In genomic region chr6:134249759-134250602, GRCh38 we compare ENCODE assay signal across 2 cellular contexts.
TF ChIP-seq lines count a peak whose summit lies in the region.

No MANE protein-coding gene starts in this region.

TF ChIP-seq in A549, 52 proteins besides CTCF, POLR2A, EP300 and RAD21 (continued from another document):
- TF ChIP-seq RCOR1 (IDR thresholded peaks at IDR 0.05; ENCODE audit: low read depth, low read length) (no peak), JUNB (IDR thresholded peaks at IDR 0.05) (no peak), HOXB13 (CRISPR knock-in tag; IDR thresholded peaks at IDR 0.05; ENCODE audit: low read depth) (no peak), CHD2 (IDR thresholded peaks at IDR 0.05; ENCODE audit: low read length, partially characterized antibody) (no peak), MAZ (IDR thresholded peaks at IDR 0.05; ENCODE audit: borderline replicate concordance, low read depth, low read length) (no peak), MYC (IDR thresholded peaks at IDR 0.05; ENCODE audit: borderline replicate concordance, low read length) (no peak), HOXB5 (CRISPR knock-in tag; IDR thresholded peaks at IDR 0.05) (no peak)
- TF ChIP-seq, protein P1, sequence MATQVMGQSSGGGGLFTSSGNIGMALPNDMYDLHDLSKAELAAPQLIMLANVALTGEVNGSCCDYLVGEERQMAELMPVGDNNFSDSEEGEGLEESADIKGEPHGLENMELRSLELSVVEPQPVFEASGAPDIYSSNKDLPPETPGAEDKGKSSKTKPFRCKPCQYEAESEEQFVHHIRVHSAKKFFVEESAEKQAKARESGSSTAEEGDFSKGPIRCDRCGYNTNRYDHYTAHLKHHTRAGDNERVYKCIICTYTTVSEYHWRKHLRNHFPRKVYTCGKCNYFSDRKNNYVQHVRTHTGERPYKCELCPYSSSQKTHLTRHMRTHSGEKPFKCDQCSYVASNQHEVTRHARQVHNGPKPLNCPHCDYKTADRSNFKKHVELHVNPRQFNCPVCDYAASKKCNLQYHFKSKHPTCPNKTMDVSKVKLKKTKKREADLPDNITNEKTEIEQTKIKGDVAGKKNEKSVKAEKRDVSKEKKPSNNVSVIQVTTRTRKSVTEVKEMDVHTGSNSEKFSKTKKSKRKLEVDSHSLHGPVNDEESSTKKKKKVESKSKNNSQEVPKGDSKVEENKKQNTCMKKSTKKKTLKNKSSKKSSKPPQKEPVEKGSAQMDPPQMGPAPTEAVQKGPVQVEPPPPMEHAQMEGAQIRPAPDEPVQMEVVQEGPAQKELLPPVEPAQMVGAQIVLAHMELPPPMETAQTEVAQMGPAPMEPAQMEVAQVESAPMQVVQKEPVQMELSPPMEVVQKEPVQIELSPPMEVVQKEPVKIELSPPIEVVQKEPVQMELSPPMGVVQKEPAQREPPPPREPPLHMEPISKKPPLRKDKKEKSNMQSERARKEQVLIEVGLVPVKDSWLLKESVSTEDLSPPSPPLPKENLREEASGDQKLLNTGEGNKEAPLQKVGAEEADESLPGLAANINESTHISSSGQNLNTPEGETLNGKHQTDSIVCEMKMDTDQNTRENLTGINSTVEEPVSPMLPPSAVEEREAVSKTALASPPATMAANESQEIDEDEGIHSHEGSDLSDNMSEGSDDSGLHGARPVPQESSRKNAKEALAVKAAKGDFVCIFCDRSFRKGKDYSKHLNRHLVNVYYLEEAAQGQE (IDR thresholded peaks at IDR 0.05), result no peak

TF ChIP-seq in K562, 482 proteins besides CTCF, POLR2A, EP300 and RAD21 (continued from another document and continues in another):
- no peak for TF ChIP-seq MYC (IDR thresholded peaks at IDR 0.05; ENCODE audit: low read depth, low read length)
- no peak for TF ChIP-seq MYC (CRISPR knock-in tag; IDR thresholded peaks at IDR 0.05; ENCODE audit: borderline replicate concordance, low read depth)
- no peak for TF ChIP-seq ELK1 (CRISPR knock-in tag; IDR thresholded peaks at IDR 0.05)
- TF ChIP-seq FOSL1 (tag; conservative IDR thresholded peaks at IDR 0.05), result peak; percentile 43; the same call in 1 of the 2 replicates
- TF ChIP-seq ARID1B (IDR thresholded peaks at IDR 0.05), result peak; percentile 37; the same call in 1 of the 2 replicates
- 0 out of 2 replicates have a peak, but pooled peaks have one; percentile 39 for TF ChIP-seq ZNF384 (IDR thresholded peaks at IDR 0.05; ENCODE audit: low read depth, low read length)
- TF ChIP-seq KDM1A (IDR thresholded peaks at IDR 0.05), result peak; percentile 43 to 64; a peak in 3 of 4 replicates
- TF ChIP-seq, protein P2, sequence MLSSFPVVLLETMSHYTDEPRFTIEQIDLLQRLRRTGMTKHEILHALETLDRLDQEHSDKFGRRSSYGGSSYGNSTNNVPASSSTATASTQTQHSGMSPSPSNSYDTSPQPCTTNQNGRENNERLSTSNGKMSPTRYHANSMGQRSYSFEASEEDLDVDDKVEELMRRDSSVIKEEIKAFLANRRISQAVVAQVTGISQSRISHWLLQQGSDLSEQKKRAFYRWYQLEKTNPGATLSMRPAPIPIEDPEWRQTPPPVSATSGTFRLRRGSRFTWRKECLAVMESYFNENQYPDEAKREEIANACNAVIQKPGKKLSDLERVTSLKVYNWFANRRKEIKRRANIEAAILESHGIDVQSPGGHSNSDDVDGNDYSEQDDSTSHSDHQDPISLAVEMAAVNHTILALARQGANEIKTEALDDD (IDR thresholded peaks at IDR 0.05), result no peak
- peak; percentile 56; the same call in 1 of the 2 replicates for TF ChIP-seq CREM (IDR thresholded peaks at IDR 0.05; ENCODE audit: low read depth)
- no peak for TF ChIP-seq ATF1 (CRISPR knock-in tag; IDR thresholded peaks at IDR 0.05)
- TF ChIP-seq ATF1 (tag; IDR thresholded peaks at IDR 0.05), result 0 out of 2 replicates have a peak, but pooled peaks have one; percentile 31
- TF ChIP-seq PKNOX1 (IDR thresholded peaks at IDR 0.05), result peak; percentile 31; the same call in 1 of the 2 replicates
- TF ChIP-seq MAFG (tag; conservative IDR thresholded peaks at IDR 0.05), result peak; percentile 47
- TF ChIP-seq, protein P3, sequence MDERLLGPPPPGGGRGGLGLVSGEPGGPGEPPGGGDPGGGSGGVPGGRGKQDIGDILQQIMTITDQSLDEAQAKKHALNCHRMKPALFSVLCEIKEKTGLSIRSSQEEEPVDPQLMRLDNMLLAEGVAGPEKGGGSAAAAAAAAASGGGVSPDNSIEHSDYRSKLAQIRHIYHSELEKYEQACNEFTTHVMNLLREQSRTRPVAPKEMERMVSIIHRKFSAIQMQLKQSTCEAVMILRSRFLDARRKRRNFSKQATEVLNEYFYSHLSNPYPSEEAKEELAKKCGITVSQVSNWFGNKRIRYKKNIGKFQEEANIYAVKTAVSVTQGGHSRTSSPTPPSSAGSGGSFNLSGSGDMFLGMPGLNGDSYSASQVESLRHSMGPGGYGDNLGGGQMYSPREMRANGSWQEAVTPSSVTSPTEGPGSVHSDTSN (CRISPR knock-in tag; IDR thresholded peaks at IDR 0.05; ENCODE audit: low read depth), result no peak
- TF ChIP-seq, protein P3 (tag; conservative IDR thresholded peaks at IDR 0.05; ENCODE audit: low read depth), result peak; percentile 55
- TF ChIP-seq, protein P4, sequence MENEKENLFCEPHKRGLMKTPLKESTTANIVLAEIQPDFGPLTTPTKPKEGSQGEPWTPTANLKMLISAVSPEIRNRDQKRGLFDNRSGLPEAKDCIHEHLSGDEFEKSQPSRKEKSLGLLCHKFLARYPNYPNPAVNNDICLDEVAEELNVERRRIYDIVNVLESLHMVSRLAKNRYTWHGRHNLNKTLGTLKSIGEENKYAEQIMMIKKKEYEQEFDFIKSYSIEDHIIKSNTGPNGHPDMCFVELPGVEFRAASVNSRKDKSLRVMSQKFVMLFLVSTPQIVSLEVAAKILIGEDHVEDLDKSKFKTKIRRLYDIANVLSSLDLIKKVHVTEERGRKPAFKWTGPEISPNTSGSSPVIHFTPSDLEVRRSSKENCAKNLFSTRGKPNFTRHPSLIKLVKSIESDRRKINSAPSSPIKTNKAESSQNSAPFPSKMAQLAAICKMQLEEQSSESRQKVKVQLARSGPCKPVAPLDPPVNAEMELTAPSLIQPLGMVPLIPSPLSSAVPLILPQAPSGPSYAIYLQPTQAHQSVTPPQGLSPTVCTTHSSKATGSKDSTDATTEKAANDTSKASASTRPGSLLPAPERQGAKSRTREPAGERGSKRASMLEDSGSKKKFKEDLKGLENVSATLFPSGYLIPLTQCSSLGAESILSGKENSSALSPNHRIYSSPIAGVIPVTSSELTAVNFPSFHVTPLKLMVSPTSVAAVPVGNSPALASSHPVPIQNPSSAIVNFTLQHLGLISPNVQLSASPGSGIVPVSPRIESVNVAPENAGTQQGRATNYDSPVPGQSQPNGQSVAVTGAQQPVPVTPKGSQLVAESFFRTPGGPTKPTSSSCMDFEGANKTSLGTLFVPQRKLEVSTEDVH (IDR thresholded peaks at IDR 0.05; ENCODE audit: low read depth, partially characterized antibody), result no peak
- TF ChIP-seq JUND (IDR thresholded peaks at IDR 0.05; ENCODE audit: borderline replicate concordance, low read depth, low read length), result peak; percentile 63; the same call in 1 of the 2 replicates
- peak; percentile 78 for TF ChIP-seq JUND (tag; IDR thresholded peaks at IDR 0.05; ENCODE audit: borderline replicate concordance, low read depth, low read length)
- peak; percentile 48; the same call in 1 of the 2 replicates for TF ChIP-seq CREB1 (IDR thresholded peaks at IDR 0.05)
- peak; percentile 39; the same call in 1 of the 2 replicates for TF ChIP-seq CREB1 (CRISPR knock-in tag; IDR thresholded peaks at IDR 0.05)
- peak; percentile 30; the same call in 1 of the 2 replicates for TF ChIP-seq BACH1 (tag; IDR thresholded peaks at IDR 0.05)
- TF ChIP-seq ATF7 (IDR thresholded peaks at IDR 0.05), result peak; percentile 71
- peak; percentile 27; the same call in 1 of the 2 replicates for TF ChIP-seq SOX6 (IDR thresholded peaks at IDR 0.05)
- TF ChIP-seq TRIM24 (IDR thresholded peaks at IDR 0.05), result no peak
- TF ChIP-seq, protein P5, sequence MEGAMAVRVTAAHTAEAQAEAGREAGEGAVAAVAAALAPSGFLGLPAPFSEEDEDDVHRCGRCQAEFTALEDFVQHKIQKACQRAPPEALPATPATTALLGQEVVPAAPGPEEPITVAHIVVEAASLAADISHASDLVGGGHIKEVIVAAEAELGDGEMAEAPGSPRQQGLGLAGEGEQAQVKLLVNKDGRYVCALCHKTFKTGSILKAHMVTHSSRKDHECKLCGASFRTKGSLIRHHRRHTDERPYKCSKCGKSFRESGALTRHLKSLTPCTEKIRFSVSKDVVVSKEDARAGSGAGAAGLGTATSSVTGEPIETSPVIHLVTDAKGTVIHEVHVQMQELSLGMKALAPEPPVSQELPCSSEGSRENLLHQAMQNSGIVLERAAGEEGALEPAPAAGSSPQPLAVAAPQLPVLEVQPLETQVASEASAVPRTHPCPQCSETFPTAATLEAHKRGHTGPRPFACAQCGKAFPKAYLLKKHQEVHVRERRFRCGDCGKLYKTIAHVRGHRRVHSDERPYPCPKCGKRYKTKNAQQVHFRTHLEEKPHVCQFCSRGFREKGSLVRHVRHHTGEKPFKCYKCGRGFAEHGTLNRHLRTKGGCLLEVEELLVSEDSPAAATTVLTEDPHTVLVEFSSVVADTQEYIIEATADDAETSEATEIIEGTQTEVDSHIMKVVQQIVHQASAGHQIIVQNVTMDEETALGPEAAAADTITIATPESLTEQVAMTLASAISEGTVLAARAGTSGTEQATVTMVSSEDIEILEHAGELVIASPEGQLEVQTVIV (CRISPR knock-in tag; IDR thresholded peaks at IDR 0.05; ENCODE audit: borderline replicate concordance), result no peak
- peak; percentile 49 for TF ChIP-seq C11orf30 (IDR thresholded peaks at IDR 0.05; ENCODE audit: low read depth)
- TF ChIP-seq DPF2 (IDR thresholded peaks at IDR 0.05), result peak; percentile 60
- peak; percentile 87 for TF ChIP-seq ATF3 (IDR thresholded peaks at IDR 0.05)
- no peak for TF ChIP-seq ATF3 (CRISPR knock-in tag; conservative IDR thresholded peaks at IDR 0.05)
- no peak for TF ChIP-seq ZNF764 (CRISPR knock-in tag; IDR thresholded peaks at IDR 0.05; ENCODE audit: low read depth)
- TF ChIP-seq CBFA2T3 (IDR thresholded peaks at IDR 0.05), result peak; percentile 33
- TF ChIP-seq TBL1XR1 (IDR thresholded peaks at IDR 0.05; ENCODE audit: low read length in 2 of 2), result peak in 1 of 2 experiments; percentile 34; a peak in 1 of 4 replicates
- TF ChIP-seq MEIS2 (IDR thresholded peaks at IDR 0.05; ENCODE audit: partially characterized antibody), result peak; percentile 64
- TF ChIP-seq, protein P6, sequence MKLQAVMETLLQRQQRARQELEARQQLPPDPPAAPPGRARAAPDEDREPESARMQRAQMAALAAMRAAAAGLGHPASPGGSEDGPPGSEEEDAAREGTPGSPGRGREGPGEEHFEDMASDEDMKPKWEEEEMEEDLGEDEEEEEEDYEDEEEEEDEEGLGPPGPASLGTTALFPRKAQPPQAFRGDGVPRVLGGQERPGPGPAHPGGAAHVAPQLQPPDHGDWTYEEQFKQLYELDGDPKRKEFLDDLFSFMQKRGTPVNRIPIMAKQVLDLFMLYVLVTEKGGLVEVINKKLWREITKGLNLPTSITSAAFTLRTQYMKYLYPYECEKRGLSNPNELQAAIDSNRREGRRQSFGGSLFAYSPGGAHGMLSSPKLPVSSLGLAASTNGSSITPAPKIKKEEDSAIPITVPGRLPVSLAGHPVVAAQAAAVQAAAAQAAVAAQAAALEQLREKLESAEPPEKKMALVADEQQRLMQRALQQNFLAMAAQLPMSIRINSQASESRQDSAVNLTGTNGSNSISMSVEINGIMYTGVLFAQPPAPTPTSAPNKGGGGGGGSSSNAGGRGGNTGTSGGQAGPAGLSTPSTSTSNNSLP (IDR thresholded peaks at IDR 0.05; ENCODE audit: borderline replicate concordance, low read depth, low read length), result 0 out of 2 replicates have a peak, but pooled peaks have one; percentile 33
- TF ChIP-seq, protein P7, sequence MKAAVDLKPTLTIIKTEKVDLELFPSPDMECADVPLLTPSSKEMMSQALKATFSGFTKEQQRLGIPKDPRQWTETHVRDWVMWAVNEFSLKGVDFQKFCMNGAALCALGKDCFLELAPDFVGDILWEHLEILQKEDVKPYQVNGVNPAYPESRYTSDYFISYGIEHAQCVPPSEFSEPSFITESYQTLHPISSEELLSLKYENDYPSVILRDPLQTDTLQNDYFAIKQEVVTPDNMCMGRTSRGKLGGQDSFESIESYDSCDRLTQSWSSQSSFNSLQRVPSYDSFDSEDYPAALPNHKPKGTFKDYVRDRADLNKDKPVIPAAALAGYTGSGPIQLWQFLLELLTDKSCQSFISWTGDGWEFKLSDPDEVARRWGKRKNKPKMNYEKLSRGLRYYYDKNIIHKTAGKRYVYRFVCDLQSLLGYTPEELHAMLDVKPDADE (conservative IDR thresholded peaks at IDR 0.05; ENCODE audit: control insufficient read depth, low read depth, low read length), result no peak
- TF ChIP-seq NFE2 (IDR thresholded peaks at IDR 0.05; ENCODE audit: low read depth), result peak; percentile 57
- TF ChIP-seq ZNF316 (IDR thresholded peaks at IDR 0.05), result peak; percentile 56
- TF ChIP-seq RCOR1 (IDR thresholded peaks at IDR 0.05; ENCODE audit: borderline replicate concordance in 1 of 2, low read depth in 2 of 2, low read length in 2 of 2), result 0 out of 4 replicates have a peak, but pooled peaks of 1 of the 2 experiments have one; percentile 8
- 0 out of 2 replicates have a peak, but pooled peaks have one; percentile 17 for TF ChIP-seq MEF2D (tag; conservative IDR thresholded peaks at IDR 0.05; ENCODE audit: low read depth)
- no peak for TF ChIP-seq PHTF2 (CRISPR knock-in tag; IDR thresholded peaks at IDR 0.05)
